In the genomic region with DNA sequence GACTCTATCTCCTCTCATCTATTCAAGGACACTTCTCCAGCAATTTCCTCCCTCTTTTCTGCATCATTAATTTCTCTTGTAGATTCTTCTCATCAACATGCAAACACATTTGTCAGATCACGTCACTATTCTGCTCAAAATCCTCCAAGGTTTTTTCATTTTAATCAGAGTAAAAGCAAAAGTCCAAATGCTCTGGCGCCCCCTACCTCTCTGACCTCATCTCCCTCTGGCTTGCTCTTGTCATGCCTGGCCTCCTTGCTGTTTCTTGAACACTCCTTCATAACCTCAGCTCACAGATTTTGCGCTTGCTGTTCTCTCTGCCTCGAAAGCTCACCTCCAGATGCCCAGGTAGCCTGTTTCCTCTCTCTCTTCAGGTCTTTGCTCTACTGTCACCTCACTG, we compare ENCODE assay signal across 9 cellular contexts. TPM values are rescaled to one million over a fixed set of nuclear protein-coding genes. Genes with fewer than 3 reads are reported as not detected.
DNase-seq lines count a peak whose midpoint lies in the region; ATAC-seq and TF ChIP-seq lines count a peak whose summit lies in the region.
"Had no signal": no experiment of that assay in that cellular context is flagged by ENCODE, and none has a peak within 500 bp of the region (broad histone marks: within the 10 kb centered on the region; RNA-seq: fewer than 3 reads in every experiment).

No MANE protein-coding gene starts in this region.

- CTCF ChIA-PET in activated CD4-positive, alpha-beta T cell treated with anti-CD3 and anti-CD28 coated beads for 36 hours (lab: Charles Lee) = interaction anchor here (1.0 to 1.9 kb wide), 3 partner anchors 13 to 275 kb away, joined by 3 to 5 read pairs (median 3); no protein-coding TSS in a partner anchor

- no peaks in the 10 kb centered on the region for H3K9me2 ChIP-seq in MM.1S (replicated peaks; ENCODE audit: insufficient read depth, low read length)

- H3K36me3 ChIP-seq in MM.1S (replicated peaks; ENCODE audit: insufficient read depth, low read length) = peaks cover 25% of the 10 kb centered on the region

- ATAC-seq in activated CD4-positive, alpha-beta T cell treated with anti-CD3 and anti-CD28 coated beads for 36 hours = no peak
- no peak for ATAC-seq in GM21381 (IDR thresholded peaks at IDR 0.05; ENCODE audit: unreplicated experiment)

- TF ChIP-seq CTCF in MM.1S (IDR thresholded peaks at IDR 0.05; ENCODE audit: low read length) (peak; percentile 44), cardiac fibroblast (IDR thresholded peaks at IDR 0.05; ENCODE audit: low read depth, low read length) (peak; percentile 42), progenitor cell of endocrine pancreas (IDR thresholded peaks at IDR 0.05; ENCODE audit: unreplicated experiment) (peak; percentile 58)

- H3K4me3 ChIP-seq in MM.1S (ENCODE audit: low read length) (no peak overlapping the region), cardiac fibroblast (replicated peaks in 1 of 2; ENCODE audit: low read depth in 2 of 2, low read length in 2 of 2) (no peak overlapping the region)

- POLR2A ChIA-PET in activated CD4-positive, alpha-beta T cell treated with anti-CD3 and anti-CD28 coated beads for 36 hours (lab: Charles Lee) = no interaction called here

- no peaks in the 10 kb centered on the region for H3K9me3 Mint-ChIP-seq in activated CD4-positive, alpha-beta T cell treated with anti-CD3 and anti-CD28 coated beads for 36 hours (ENCODE audit: low read depth)
- H3K9me3 Mint-ChIP-seq in progenitor cell of endocrine pancreas (ENCODE audit: low read depth) = no peaks in the 10 kb centered on the region

- no peak overlapping the region for H3K4me2 ChIP-seq in MM.1S (ENCODE audit: low read depth, low read length)

- H3F3A ChIP-seq in MM.1S (ENCODE audit: insufficient read depth, low read length) = peaks cover 4% of the 10 kb centered on the region; the same call in 1 of the 2 replicates

- H3K27ac ChIP-seq in MM.1S (ENCODE audit: low read length) = no peak overlapping the region

- H3K4me1 Mint-ChIP-seq in activated CD4-positive, alpha-beta T cell treated with anti-CD3 and anti-CD28 coated beads for 36 hours = no peaks in the 10 kb centered on the region
- H3K4me1 Mint-ChIP-seq in progenitor cell of endocrine pancreas (ENCODE audit: low read depth) = no peaks in the 10 kb centered on the region

- peaks cover 50% of the 10 kb centered on the region for H3K36me3 Mint-ChIP-seq in activated CD4-positive, alpha-beta T cell treated with anti-CD3 and anti-CD28 coated beads for 36 hours (ENCODE audit: low read depth)
- H3K36me3 Mint-ChIP-seq in progenitor cell of endocrine pancreas (ENCODE audit: insufficient read depth) = peaks cover 36% of the 10 kb centered on the region

- no peak overlapping the region for H3K9ac ChIP-seq in MM.1S (ENCODE audit: low read length)

- no peak overlapping the region for H3K4me3 Mint-ChIP-seq in activated CD4-positive, alpha-beta T cell treated with anti-CD3 and anti-CD28 coated beads for 36 hours
- H3K4me3 Mint-ChIP-seq in progenitor cell of endocrine pancreas (ENCODE audit: low read depth) = no peak overlapping the region

- peaks cover 4% of the 10 kb centered on the region for H3K4me1 ChIP-seq in MM.1S (ENCODE audit: low read length)

- peaks cover 8% of the 10 kb centered on the region; the same call in 1 of the 2 replicates for H3K79me2 ChIP-seq in MM.1S (ENCODE audit: low read length)

- intact Hi-C loops in activated CD4-positive, alpha-beta T cell treated with anti-CD3 and anti-CD28 coated beads for 36 hours (cut with DNase I, micrococcal nuclease) = no loop called here
- intact Hi-C loops in posterior vena cava (cut with DNase I) = no loop called here

- no peak overlapping the region for H2AFZ ChIP-seq in MM.1S (ENCODE audit: low read length)

- H4K20me1 ChIP-seq in MM.1S (ENCODE audit: insufficient read depth, low read length) = no peaks in the 10 kb centered on the region

- H3K27me3 ChIP-seq in MM.1S (replicated peaks; ENCODE audit: insufficient read depth, low read length) = no peaks in the 10 kb centered on the region

- peak; percentile 53 for DNase-seq in activated CD4-positive, alpha-beta T cell treated with anti-CD3 and anti-CD28 coated beads for 36 hours
- DNase-seq in activated CD4-positive, alpha-beta T cell treated with anti-CD3 and anti-CD28 coated beads for 1 hour = no peak
- no peak for DNase-seq in MM.1S
- peak; percentile 18 to 36 for DNase-seq in cardiac fibroblast (ENCODE audit: low read depth in 2 of 2)
- DNase-seq in progenitor cell of endocrine pancreas (ENCODE audit: low spot score, unreplicated experiment) = no peak
- no peak for DNase-seq in posterior vena cava (ENCODE audit: low spot score)
- no peak for DNase-seq in GM19240 (ENCODE audit: insufficient read length, low spot score)
- DNase-seq: DMS79 treated with DMSO at 0.1 percent for 48 hours had no signal

- H3K27ac Mint-ChIP-seq in activated CD4-positive, alpha-beta T cell treated with anti-CD3 and anti-CD28 coated beads for 36 hours = peak overlapping the region; percentile 39
- no peak overlapping the region for H3K27ac Mint-ChIP-seq in progenitor cell of endocrine pancreas

- H3K27me3 Mint-ChIP-seq in activated CD4-positive, alpha-beta T cell treated with anti-CD3 and anti-CD28 coated beads for 36 hours = no peaks in the 10 kb centered on the region
- H3K27me3 Mint-ChIP-seq in progenitor cell of endocrine pancreas = no peaks in the 10 kb centered on the region

- no peaks in the 10 kb centered on the region for H3K9me3 ChIP-seq in MM.1S (replicated peaks; ENCODE audit: insufficient read depth, low read length)

RNA-seq across cellular contexts. Expression of a gene that starts 22.4 kb away (rescaled TPM):
- 10 to 100 TPM; 60.9 to 86.3 TPM for total RNA-seq in activated CD4-positive, alpha-beta T cell treated with anti-CD3 and anti-CD28 coated beads for 36 hours
- total RNA-seq in progenitor cell of endocrine pancreas (97.3 and 101 TPM in 2 replicates), posterior vena cava (10 to 100 TPM; 42.9 to 45.5 TPM)

RNA-seq across cellular contexts. Expression of a gene that starts 32.0 kb away (rescaled TPM):
- total RNA-seq in activated CD4-positive, alpha-beta T cell treated with anti-CD3 and anti-CD28 coated beads for 36 hours = not detected
- not detected in 2 replicates for total RNA-seq in progenitor cell of endocrine pancreas
- total RNA-seq in posterior vena cava = not detected

Comparison
In these comparisons a context has a peak if more than half of its experiments do, and no peak if none do; other contexts are left out.
1. DNase-seq: peak in activated CD4-positive, alpha-beta T cell treated with anti-CD3 and anti-CD28 coated beads for 36 hours (single experiment) and cardiac fibroblast (2 of 2); none in activated CD4-positive, alpha-beta T cell treated with anti-CD3 and anti-CD28 coated beads for 1 hour (single experiment), MM.1S (single experiment), progenitor cell of endocrine pancreas (single experiment), posterior vena cava (single experiment) and GM19240 (single experiment).
2. Peak in every context shown above with its lines, with median percentiles within 50 percentile points of each other: CTCF ChIP-seq.